Comparison of ENCODE assay signal across 8 cellular contexts in the genomic region with DNA sequence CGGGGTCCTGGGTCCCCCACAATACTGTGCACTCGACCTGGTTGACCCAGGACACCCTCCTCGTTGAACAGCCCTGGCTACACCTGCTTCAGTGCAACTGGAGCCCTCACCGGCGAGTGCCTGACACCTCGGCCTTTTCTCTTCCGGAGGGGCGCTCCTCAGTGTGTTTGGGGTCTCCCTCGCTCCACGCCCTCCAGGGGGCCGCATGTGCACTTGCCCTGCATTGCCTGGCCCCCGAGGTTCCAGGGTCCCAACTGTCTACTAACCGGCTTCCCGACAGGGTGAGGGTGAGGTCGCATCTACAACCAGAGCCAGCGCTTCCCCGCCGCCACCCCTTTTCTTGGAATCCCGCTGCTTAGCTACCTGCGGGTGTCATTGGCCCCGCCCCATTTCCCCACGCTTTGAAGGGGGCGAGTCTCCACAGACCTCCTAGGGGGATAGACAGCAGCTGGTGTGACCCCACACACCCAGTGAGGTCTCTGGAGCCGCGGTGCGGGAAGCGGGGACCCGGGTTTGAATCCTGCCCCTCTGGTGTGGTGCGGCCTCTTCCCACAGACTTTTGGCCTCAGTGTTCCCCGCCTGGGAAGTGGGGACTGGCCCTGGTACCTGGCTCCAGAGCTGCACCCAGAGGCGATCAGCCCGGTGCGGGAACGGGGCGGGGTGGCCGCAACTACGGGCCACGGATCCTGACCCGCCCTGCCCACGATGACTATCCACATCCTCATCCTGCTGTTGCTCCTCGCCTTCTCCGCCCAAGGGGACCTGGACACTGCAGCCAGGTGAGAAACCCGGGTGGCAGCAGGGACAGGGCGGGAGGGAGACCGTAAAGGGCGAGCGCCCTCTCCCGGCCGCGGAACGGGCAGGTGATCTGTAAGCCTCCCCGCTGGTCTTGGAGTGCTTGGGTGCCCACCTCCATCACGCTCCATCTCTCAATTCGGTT. TPM values are rescaled to one million over a fixed set of nuclear protein-coding genes. Genes with fewer than 3 reads are reported as not detected.
DNase-seq lines count a peak whose midpoint lies in the region; ATAC-seq and TF ChIP-seq lines count a peak whose summit lies in the region.

A gene with protein sequence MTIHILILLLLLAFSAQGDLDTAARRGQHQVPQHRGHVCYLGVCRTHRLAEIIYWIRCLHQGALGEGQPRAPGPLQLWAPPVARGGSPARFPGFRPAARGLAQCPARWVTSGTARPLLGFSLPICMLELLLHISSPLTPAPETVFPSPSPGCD (plus strand): TSS at position 462 of the 940 bp plus-strand sequence. CDS start 244 bp downstream, at position 706.

- TF ChIP-seq CTCF in Panc1 (IDR thresholded peaks at IDR 0.05) = no peak

- H3K4me3 Mint-ChIP-seq in activated CD8-positive, alpha-beta memory T cell treated with anti-CD3 and anti-CD28 coated beads, Interleukin-2, amount 10 ng/mL, durations not matched to agents 7 days and 5 days = no peak within 1 kb of the TSS
- peak within 1 kb of the TSS; percentile 73 to 76 for H3K4me3 Mint-ChIP-seq in stimulated activated naive B cell treated with anti-CD40 and anti-IgM and Interleukin-4, amounts not matched to agents 10 μg/mL and 1 μg/mL and 100 μg/mL, for 72 hours

- no peak within 1 kb of the TSS for H3K27ac Mint-ChIP-seq in activated CD8-positive, alpha-beta memory T cell treated with anti-CD3 and anti-CD28 coated beads, Interleukin-2, amount 10 ng/mL, durations not matched to agents 7 days and 5 days
- H3K27ac Mint-ChIP-seq in stimulated activated naive B cell treated with anti-CD40 and anti-IgM and Interleukin-4, amounts not matched to agents 10 μg/mL and 1 μg/mL and 100 μg/mL, for 72 hours = peak within 1 kb of the TSS; percentile 51

- H3K27ac ChIP-seq in Panc1 (ENCODE audit: low read length) = no peak within 1 kb of the TSS
- H3K27ac ChIP-seq in caudate nucleus (ENCODE audit: low read depth, low read length) = peak within 1 kb of the TSS; percentile 70

- POLR2A ChIA-PET in Panc1 (lab: Charles Lee) = no interaction called here

- no peak for ATAC-seq in activated CD8-positive, alpha-beta memory T cell treated with anti-CD3 and anti-CD28 coated beads, Interleukin-2, amount 10 ng/mL, durations not matched to agents 7 days and 5 days
- ATAC-seq in Panc1 (peak; percentile 6; the same call in 1 of the 2 replicates), left lobe of liver (peak; percentile 73)
- peak; percentile 48 to 61 for ATAC-seq in stimulated activated naive B cell treated with anti-CD40 and anti-IgM and Interleukin-4, amounts not matched to agents 10 μg/mL and 1 μg/mL and 100 μg/mL, for 72 hours (replicated peaks)

- in situ Hi-C loops in Panc1 (cut with HindIII; ENCODE audit: low pct_unique_long_range_greater_than_20kb, low sequenced_read_pairs) = no loop called here

- DNase-seq in activated CD8-positive, alpha-beta memory T cell treated with anti-CD3 and anti-CD28 coated beads for 24 hours = peak; percentile 80
- no peak for DNase-seq in activated CD8-positive, alpha-beta memory T cell treated with anti-CD3 and anti-CD28 coated beads, Interleukin-2, amount 10 ng/mL, durations not matched to agents 7 days and 5 days
- DNase-seq in Panc1 (ENCODE audit: low read depth, low spot score) = no peak
- peak in 45 of 61 donors; percentile 9 to 78 (median 36) for DNase-seq in caudate nucleus (lab: John Stamatoyannopoulos, UW)
- no peak for DNase-seq in left lobe of liver (ENCODE audit: low spot score)
- DNase-seq in stimulated activated naive B cell treated with anti-CD40 and anti-IgM and Interleukin-4, amounts not matched to agents 10 μg/mL and 1 μg/mL and 100 μg/mL, for 72 hours = no peak
- DNase-seq in UCSD-AML1 (lab: John Stamatoyannopoulos, UW; ENCODE audit: unreplicated experiment) = no peak
- DNase-seq in NK-92 treated with Interleukin-12 subunit alpha and Interleukin-12 subunit beta, amount 100 ng/mL, for 24 hours (lab: John Stamatoyannopoulos, UW) = no peak

- peak within 1 kb of the TSS in 1 of 2 experiments; percentile 33; a peak in 1 of 4 replicates for H3K4me3 ChIP-seq in Panc1 (ENCODE audit: low read depth in 2 of 2, low read length in 2 of 2)

- H3K4me1 Mint-ChIP-seq in activated CD8-positive, alpha-beta memory T cell treated with anti-CD3 and anti-CD28 coated beads, Interleukin-2, amount 10 ng/mL, durations not matched to agents 7 days and 5 days = peaks cover 21% of the 10 kb centered on the region
- peaks cover 33 to 49% of the 10 kb centered on the region in 2 donors for H3K4me1 Mint-ChIP-seq in stimulated activated naive B cell treated with anti-CD40 and anti-IgM and Interleukin-4, amounts not matched to agents 10 μg/mL and 1 μg/mL and 100 μg/mL, for 72 hours

- CTCF ChIA-PET in activated CD8-positive, alpha-beta memory T cell treated with anti-CD3 and anti-CD28 coated beads, Interleukin-2, amount 10 ng/mL, durations not matched to agents 7 days and 5 days (lab: Charles Lee) = interaction anchor here (1.1 to 1.5 kb wide), 2 partner anchors 9 to 12 kb away, joined by 3 read pairs; partner anchors contain the start of gene PRMT1
- CTCF ChIA-PET in Panc1 (lab: Charles Lee) = no interaction called here

- no TSS peak for BruUV-seq in Panc1 (replicated peaks; lab: Mats Ljungman, UMichigan)

- 0 out of 2 replicates have a peak, but pooled peaks cover 2% of the 10 kb centered on the region for H3K4me1 ChIP-seq in Panc1 (ENCODE audit: control insufficient read depth, insufficient read depth, low read length)

- no peaks in the 10 kb centered on the region for H3K36me3 ChIP-seq in Panc1 (ENCODE audit: control insufficient read depth, insufficient read depth, low read length)

- no peaks in the 10 kb centered on the region for H3K9me3 ChIP-seq in Panc1 (ENCODE audit: control insufficient read depth, insufficient read depth, low read depth, low read length)

- H3K27me3 Mint-ChIP-seq in activated CD8-positive, alpha-beta memory T cell treated with anti-CD3 and anti-CD28 coated beads, Interleukin-2, amount 10 ng/mL, durations not matched to agents 7 days and 5 days = peaks cover 22% of the 10 kb centered on the region
- peaks cover 29 to 43% of the 10 kb centered on the region in 2 donors for H3K27me3 Mint-ChIP-seq in stimulated activated naive B cell treated with anti-CD40 and anti-IgM and Interleukin-4, amounts not matched to agents 10 μg/mL and 1 μg/mL and 100 μg/mL, for 72 hours

- H3K36me3 Mint-ChIP-seq in activated CD8-positive, alpha-beta memory T cell treated with anti-CD3 and anti-CD28 coated beads, Interleukin-2, amount 10 ng/mL, durations not matched to agents 7 days and 5 days = peaks cover 8% of the 10 kb centered on the region
- H3K36me3 Mint-ChIP-seq in stimulated activated naive B cell treated with anti-CD40 and anti-IgM and Interleukin-4, amounts not matched to agents 10 μg/mL and 1 μg/mL and 100 μg/mL, for 72 hours = peaks cover 39 to 55% of the 10 kb centered on the region in 2 donors

- H3K27me3 ChIP-seq in Panc1 (ENCODE audit: control insufficient read depth, insufficient read depth, low read length) = no peaks in the 10 kb centered on the region

- no peaks in the 10 kb centered on the region for H3K9me3 Mint-ChIP-seq in activated CD8-positive, alpha-beta memory T cell treated with anti-CD3 and anti-CD28 coated beads, Interleukin-2, amount 10 ng/mL, durations not matched to agents 7 days and 5 days (ENCODE audit: low read depth)
- no peaks in the 10 kb centered on the region for H3K9me3 Mint-ChIP-seq in stimulated activated naive B cell treated with anti-CD40 and anti-IgM and Interleukin-4, amounts not matched to agents 10 μg/mL and 1 μg/mL and 100 μg/mL, for 72 hours

- intact Hi-C loops in Panc1 (cut with micrococcal nuclease; ENCODE audit: unreplicated experiment) = no loop called here

RNA-seq across cellular contexts. Expression of the gene that starts here (rescaled TPM):
- 1 to 10 TPM; 2.7 to 3.5 TPM for total RNA-seq in activated CD8-positive, alpha-beta memory T cell treated with anti-CD3 and anti-CD28 coated beads, Interleukin-2, amount 10 ng/mL, durations not matched to agents 7 days and 5 days
- 4.7 TPM for total RNA-seq in Panc1 (2021; ENCODE audit: unreplicated experiment)
- 2.9 TPM for polyA plus RNA-seq in Panc1 (2012; ENCODE audit: insufficient read length)
- total RNA-seq in left lobe of liver = 0.86 TPM

Comparison
In these comparisons a context has a peak if more than half of its experiments do, and no peak if none do; other contexts are left out.
1. DNase-seq: peak in activated CD8-positive, alpha-beta memory T cell treated with anti-CD3 and anti-CD28 coated beads for 24 hours (single experiment) and caudate nucleus (45 of 61); none in activated CD8-positive, alpha-beta memory T cell treated with anti-CD3 and anti-CD28 coated beads, Interleukin-2, amount 10 ng/mL, durations not matched to agents 7 days and 5 days (single experiment), Panc1 (single experiment), left lobe of liver (single experiment), stimulated activated naive B cell treated with anti-CD40 and anti-IgM and Interleukin-4, amounts not matched to agents 10 μg/mL and 1 μg/mL and 100 μg/mL, for 72 hours (single experiment), UCSD-AML1 (single experiment) and NK-92 treated with Interleukin-12 subunit alpha and Interleukin-12 subunit beta, amount 100 ng/mL, for 24 hours (single experiment).
2. Peak in ATAC-seq in left lobe of liver; RNA of the gene not detected or under 1 TPM.